ENCODE assay signal across 8 cellular contexts in the genomic region with DNA sequence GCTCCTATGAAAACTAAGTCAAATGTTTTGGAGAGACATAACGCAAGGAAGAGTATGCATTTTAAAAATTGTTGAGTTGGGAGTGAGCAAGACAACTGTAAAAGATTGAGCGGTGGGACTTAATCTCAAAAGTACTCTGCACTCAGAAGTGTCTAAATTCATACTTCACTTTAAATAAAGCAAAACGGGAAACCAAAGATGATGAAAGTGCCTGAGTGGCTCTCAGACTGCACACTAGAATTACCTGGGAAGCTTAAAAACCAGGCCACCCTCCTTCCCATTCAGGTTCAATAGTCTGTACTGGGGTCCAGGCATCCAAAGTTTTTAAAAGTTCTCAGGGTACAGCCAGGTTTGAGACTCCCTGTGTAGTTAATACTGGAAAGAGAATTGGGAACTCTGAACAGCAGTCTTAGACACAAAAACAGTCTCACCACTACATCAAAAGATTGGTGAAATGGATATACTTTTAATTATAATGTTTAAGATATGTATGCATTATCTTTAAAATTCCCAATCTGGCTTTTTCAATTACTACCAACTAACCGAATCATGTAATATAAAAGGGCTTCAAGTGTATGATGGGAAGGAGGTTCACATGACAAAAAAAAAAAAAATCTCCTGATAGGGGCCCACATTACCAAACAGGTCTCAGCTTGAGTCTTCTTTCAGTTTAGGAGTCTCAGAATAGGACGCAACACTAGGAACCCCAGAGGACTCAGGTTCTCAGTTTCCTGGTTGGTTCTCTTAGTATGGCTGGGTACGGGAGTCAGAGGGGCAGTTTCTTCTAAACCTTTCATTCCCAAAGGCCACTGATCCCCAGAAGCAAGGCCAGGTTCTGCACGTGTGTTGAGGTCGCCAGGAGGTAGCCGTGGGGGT. TPM values are rescaled to one million over a fixed set of nuclear protein-coding genes. Genes with fewer than 3 reads are reported as not detected.
DNase-seq lines count a peak whose midpoint lies in the region; ATAC-seq, FAIRE-seq and TF ChIP-seq lines count a peak whose summit lies in the region.

No MANE protein-coding gene starts in this region.

- H3K9me3 ChIP-seq in right lobe of liver (no peaks in the 10 kb centered on the region), thyroid gland (no peaks in the 10 kb centered on the region)

- H3K4me1 ChIP-seq in right lobe of liver (peaks cover 0 to 18% (median 3%) of the 10 kb centered on the region in 4 donors), thyroid gland (peaks cover 8 to 21% of the 10 kb centered on the region in 2 donors)

- no peak for TF ChIP-seq POLR2A in NB4 (IDR thresholded peaks at IDR 0.05; ENCODE audit: extremely low read depth, insufficient read length)
- TF ChIP-seq POLR2A in right lobe of liver (IDR thresholded peaks at IDR 0.05), result no peak
- TF ChIP-seq POLR2A in thyroid gland (IDR thresholded peaks at IDR 0.05), result no peak

- intact Hi-C loops in right lobe of liver (cut with DNase I) (no loop called here), thyroid gland (cut with DNase I) (no loop called here)

- ATAC-seq in right lobe of liver (peak in 2 of 4 donors; percentile 1 to 4), GM18870 (IDR thresholded peaks at IDR 0.05; ENCODE audit: unreplicated experiment) (no peak)

- H3K27me3 ChIP-seq in bronchial epithelial cell (ENCODE audit: control insufficient read depth, insufficient read depth, low read length) (no peaks in the 10 kb centered on the region), right lobe of liver (no peaks in the 10 kb centered on the region), thyroid gland (no peaks in the 10 kb centered on the region)

- peak overlapping the region; percentile 93 to 95 (median 94) for H3K27ac ChIP-seq in right lobe of liver
- H3K27ac ChIP-seq in thyroid gland, result peak overlapping the region; percentile 83 to 96 (median 91)

- FAIRE-seq in bronchial epithelial cell (lab: Jason Lieb, UNC) (no peak), RCC 7860 (lab: Jason Lieb, UNC) (no peak)

- 29% methylated on average over 8 of the region's 9 CpGs for WGBS in right lobe of liver (ENCODE audit: insufficient coverage, low coverage, low lambda C conversion rate, missing lambda C conversion rate)
- 29 to 30% methylated on average over 9 of the region's 9 CpGs for WGBS in thyroid gland, 2 donors

- no peak for TF ChIP-seq CTCF in GM12864 (IDR thresholded peaks at IDR 0.05; ENCODE audit: low read depth, low read length, missing control alignments)
- TF ChIP-seq CTCF in NB4 (IDR thresholded peaks at IDR 0.05; ENCODE audit: low read depth, low read length), result no peak
- no peak for TF ChIP-seq CTCF in bronchial epithelial cell (IDR thresholded peaks at IDR 0.05; ENCODE audit: insufficient read depth, low read length, severe bottlenecking)
- no peak for TF ChIP-seq CTCF in right lobe of liver (IDR thresholded peaks at IDR 0.05)
- no peak for TF ChIP-seq CTCF in thyroid gland (IDR thresholded peaks at IDR 0.05)

- H3K36me3 ChIP-seq in bronchial epithelial cell (ENCODE audit: control insufficient read depth, insufficient read depth, low read length) (no peaks in the 10 kb centered on the region), right lobe of liver (no peaks in the 10 kb centered on the region), thyroid gland (no peaks in the 10 kb centered on the region)

- no peak for DNase-seq in GM12864 (ENCODE audit: low read depth)
- DNase-seq in NB4 (ENCODE audit: low read depth), result peak; percentile 54
- peak; percentile 43 for DNase-seq in bronchial epithelial cell (ENCODE audit: low read depth)
- no peak for DNase-seq in right lobe of liver
- no peak for DNase-seq in thyroid gland
- DNase-seq in RCC 7860 (ENCODE audit: low spot score), result no peak
- no peak for DNase-seq in NCI-H446 treated with DMSO at 0.1 percent for 48 hours (lab: John Stamatoyannopoulos, UW)

- H3K4me3 ChIP-seq in GM12864 (ENCODE audit: low read depth, low read length) (peak overlapping the region; percentile 80), NB4 (ENCODE audit: low read depth, low read length) (peak overlapping the region; percentile 85), bronchial epithelial cell (ENCODE audit: low read depth, low read length) (peak overlapping the region; percentile 90), right lobe of liver (peak overlapping the region; percentile 83 to 89 (median 83)), thyroid gland (replicated peaks in 1 of 3) (peak overlapping the region; percentile 60 to 96 (median 81))

RNA-seq across cellular contexts. Expression of a gene that starts 1.0 kb away (rescaled TPM):
- total RNA-seq in bronchial epithelial cell (5.0 and 6.3 TPM in 2 replicates), right lobe of liver (1 to 10 TPM; 3.4 to 8.8 (median 5.3) TPM), thyroid gland (10 to 100 TPM; 13.0 to 16.5 (median 15.0) TPM)

RNA-seq across cellular contexts. Expression of a gene that starts 17.8 kb away (rescaled TPM):
- total RNA-seq in bronchial epithelial cell (2.9 and 3.4 TPM in 2 replicates), right lobe of liver (10 to 100 TPM in 2 of 6 experiments, 1 to 10 TPM in 4; 4.0 to 11.1 (median 8.1) TPM), thyroid gland (10 to 100 TPM; 12.6 to 14.5 (median 13.9) TPM)

RNA-seq across cellular contexts. Expression of a gene that starts 21.7 kb away (rescaled TPM):
- total RNA-seq in bronchial epithelial cell (25.0 and 31.7 TPM in 2 replicates), right lobe of liver (10 to 100 TPM in 4 of 6 experiments, 1 to 10 TPM in 2; 8.8 to 15.8 (median 12.1) TPM), thyroid gland (10 to 100 TPM; 37.3 to 52.8 (median 46.1) TPM)

RNA-seq across cellular contexts. Expression of a gene that starts 36.4 kb away (rescaled TPM):
- total RNA-seq in bronchial epithelial cell (114 and 134 TPM in 2 replicates), right lobe of liver (10 to 100 TPM; 23.6 to 95.3 (median 64.6) TPM), thyroid gland (10 to 100 TPM; 37.9 to 74.6 (median 60.5) TPM)

RNA-seq across cellular contexts. Expression of a gene that starts 47.2 kb away (rescaled TPM):
- total RNA-seq in bronchial epithelial cell, result not detected in 2 replicates
- total RNA-seq in right lobe of liver, result under 1 TPM in 1 of 6 experiments, not detected in 5; 0.49 TPM
- under 1 TPM in 1 of 4 donors, not detected in 3; 0.40 TPM for total RNA-seq in thyroid gland

Comparison
In these comparisons a context has a peak if more than half of its experiments do, and no peak if none do; other contexts are left out.
1. DNase-seq: peak in NB4 (single experiment) and bronchial epithelial cell (single experiment); none in GM12864 (single experiment), right lobe of liver (0 of 3), thyroid gland (0 of 2), RCC 7860 (single experiment) and NCI-H446 treated with DMSO at 0.1 percent for 48 hours (single experiment).
2. Peak in every context shown above with its lines, with median percentiles within 50 percentile points of each other: H3K4me3 ChIP-seq.